ENCODE assay signal across 6 cellular contexts in genomic region chr6:31597006-31597405, GRCh38. TPM values are rescaled to one million over a fixed set of nuclear protein-coding genes. Genes with fewer than 3 reads are reported as not detected.
DNase-seq lines count a peak whose midpoint lies in the region; ATAC-seq, FAIRE-seq and TF ChIP-seq lines count a peak whose summit lies in the region.

No MANE protein-coding gene starts in this region.

- H3K4me2 ChIP-seq in astrocyte (ENCODE audit: low read length): no peak overlapping the region

- no peaks in the 10 kb centered on the region for H3K36me3 Mint-ChIP-seq in astrocyte (ENCODE audit: low read depth, unreplicated experiment)

- no peaks in the 10 kb centered on the region for H3K9me3 Mint-ChIP-seq in astrocyte (ENCODE audit: unreplicated experiment)

- no peaks in the 10 kb centered on the region for H3K36me3 ChIP-seq in astrocyte (ENCODE audit: insufficient read depth, low read length)
- H3K36me3 ChIP-seq in ascending aorta: no peaks in the 10 kb centered on the region

- TF ChIP-seq CTCF in astrocyte (IDR thresholded peaks at IDR 0.05; ENCODE audit: insufficient read depth, low read depth, low read length): peak; percentile 32
- peak in 1 of 3 experiments; percentile 21 for TF ChIP-seq CTCF in ascending aorta (IDR thresholded peaks at IDR 0.05)

- no peaks in the 10 kb centered on the region for H3K79me2 ChIP-seq in astrocyte (ENCODE audit: insufficient read depth, low read length)

- peak; percentile 40 for DNase-seq in Daoy (ENCODE audit: low read depth)
- DNase-seq in NCI-H146 (lab: John Stamatoyannopoulos, UW): peak; percentile 13
- DNase-seq in astrocyte (ENCODE audit: low read depth): no peak
- no peak for DNase-seq in sciatic nerve (ENCODE audit: low spot score)
- DNase-seq in ascending aorta (ENCODE audit: low spot score in 2 of 2): no peak

- no peaks in the 10 kb centered on the region for H3K4me1 Mint-ChIP-seq in astrocyte (ENCODE audit: low read depth, unreplicated experiment)

- H4K20me1 ChIP-seq in astrocyte (ENCODE audit: insufficient read depth, low read length): no peaks in the 10 kb centered on the region

- H3K27me3 ChIP-seq in astrocyte (ENCODE audit: insufficient read depth, low read length) (no peaks in the 10 kb centered on the region), ascending aorta (no peaks in the 10 kb centered on the region)

- peak; percentile 39 for ATAC-seq in sciatic nerve
- ATAC-seq in HG02588 (IDR thresholded peaks at IDR 0.05; ENCODE audit: unreplicated experiment): no peak

- no peak overlapping the region for H3K9ac ChIP-seq in astrocyte (ENCODE audit: low read length)

- H3K4me1 ChIP-seq in astrocyte (ENCODE audit: insufficient read depth, low read length): no peaks in the 10 kb centered on the region
- H3K4me1 ChIP-seq in ascending aorta: no peaks in the 10 kb centered on the region

- H3K27ac Mint-ChIP-seq in astrocyte (ENCODE audit: unreplicated experiment): no peak overlapping the region

- H3K27me3 Mint-ChIP-seq in astrocyte (ENCODE audit: low read depth, unreplicated experiment): no peaks in the 10 kb centered on the region

- no peak for FAIRE-seq in astrocyte (lab: Jason Lieb, UNC)

- no peak overlapping the region for H3K27ac ChIP-seq in astrocyte (ENCODE audit: low read depth, low read length)
- H3K27ac ChIP-seq in ascending aorta: no peak overlapping the region

- no peak overlapping the region for H2AFZ ChIP-seq in astrocyte (ENCODE audit: low read depth, low read length)

- intact Hi-C loops in sciatic nerve (cut with DNase I) (no loop called here), ascending aorta (cut with DNase I) (no loop called here)

- H3K9me3 ChIP-seq in astrocyte (ENCODE audit: insufficient read depth, low read depth, low read length) (no peaks in the 10 kb centered on the region), ascending aorta (no peaks in the 10 kb centered on the region)

- no peak overlapping the region for H3K4me3 ChIP-seq in astrocyte (ENCODE audit: insufficient read depth, low read depth, low read length)
- H3K4me3 ChIP-seq in ascending aorta: no peak overlapping the region

- no peak overlapping the region for H3K4me3 Mint-ChIP-seq in astrocyte (ENCODE audit: unreplicated experiment)

RNA-seq across cellular contexts. Expression of gene NCR3, which starts 4.2 kb away (rescaled TPM):
- not detected in 2 replicates for total RNA-seq in Daoy (2014; rRNA removed; shearing (Covaris generic))
- not detected in 2 replicates for total RNA-seq in astrocyte
- 1.1 TPM for total RNA-seq in sciatic nerve
- not detected for total RNA-seq in ascending aorta

RNA-seq across cellular contexts. Expression of gene LST1, which starts 10.9 kb away (rescaled TPM):
- total RNA-seq in Daoy (2014; rRNA removed; shearing (Covaris generic)): 0.09 and 3.5 TPM in 2 replicates
- not detected in 2 replicates for total RNA-seq in astrocyte
- 17.7 TPM for total RNA-seq in sciatic nerve
- 21.4 TPM for total RNA-seq in ascending aorta

RNA-seq across cellular contexts. Expression of gene LTB, which starts 14.8 kb away (rescaled TPM):
- 2.1 TPM in 1 of 2 replicates, not detected in the other for total RNA-seq in Daoy (2014; rRNA removed; shearing (Covaris generic))
- total RNA-seq in astrocyte: 0.26 and 0.52 TPM in 2 replicates
- total RNA-seq in sciatic nerve: 4.0 TPM
- not detected for total RNA-seq in ascending aorta

RNA-seq across cellular contexts. Expression of gene AIF1, which starts 18.0 kb away (rescaled TPM):
- not detected in 2 replicates for total RNA-seq in Daoy (2014; rRNA removed; shearing (Covaris generic))
- not detected in 2 replicates for total RNA-seq in astrocyte
- 50.6 TPM for total RNA-seq in sciatic nerve
- 1.7 TPM for total RNA-seq in ascending aorta

RNA-seq across cellular contexts. Expression of gene TNF, which starts 21.6 kb away (rescaled TPM):
- total RNA-seq in Daoy (2014; rRNA removed; shearing (Covaris generic)): 1.4 and 4.0 TPM in 2 replicates
- 0.79 and 1.2 TPM in 2 replicates for total RNA-seq in astrocyte
- 0.40 TPM for total RNA-seq in sciatic nerve
- 11.5 TPM for total RNA-seq in ascending aorta

Comparison
In these comparisons a context has a peak if more than half of its experiments do, and no peak if none do; other contexts are left out.
1. DNase-seq: peak in Daoy (single experiment) and NCI-H146 (single experiment); none in astrocyte (single experiment), sciatic nerve (single experiment) and ascending aorta (0 of 2).